In genomic region chr1:225923692-225924555, GRCh38 we compare ENCODE assay signal across 8 cellular contexts. TPM values are rescaled to one million over a fixed set of nuclear protein-coding genes. Genes with fewer than 3 reads are reported as not detected.
DNase-seq lines count a peak whose midpoint lies in the region; ATAC-seq and TF ChIP-seq lines count a peak whose summit lies in the region.

Gene PYCR2 (minus strand): TSS chr1:225924250. CDS start chr1:225924110, 140 bp downstream.

- H3K4me1 Mint-ChIP-seq in dendritic cell treated with granulocyte-macrophage colony-stimulating factor and Interleukin-4, amounts not matched to agents 40 ng/mL and 50 ng/mL, for 4 days (ENCODE audit: low read depth): peaks cover 49% of the 10 kb centered on the region

- H3K4me2 ChIP-seq in BLaER1 treated with 17β-estradiol and CSF1 and Interleukin-3, amounts not matched to agents 10 nM and 100 nM: peak within 1 kb of the TSS; percentile 92 to 100 (median 96)

- intact Hi-C loops in dendritic cell treated with granulocyte-macrophage colony-stimulating factor and Interleukin-4, amounts not matched to agents 40 ng/mL and 50 ng/mL, for 4 days (cut with micrococcal nuclease): loop anchor here (2.0 to 5.0 kb wide), 2 partner anchors 43 to 457 kb away; no protein-coding TSS in a partner anchor

- no peaks in the 10 kb centered on the region for H3K27me3 ChIP-seq in BLaER1 treated with 17β-estradiol and CSF1 and Interleukin-3, amounts not matched to agents 10 nM and 100 nM
- no peaks in the 10 kb centered on the region for H3K27me3 ChIP-seq in liver (ENCODE audit: control insufficient read depth in 4 of 4, insufficient read depth in 4 of 4, low read length in 3 of 4)

- under 1% methylated on average over 80 of the region's 80 CpGs for WGBS in liver

- peak within 1 kb of the TSS; percentile 91 to 100 (median 96) for H3K27ac ChIP-seq in BLaER1 treated with 17β-estradiol and CSF1 and Interleukin-3, amounts not matched to agents 10 nM and 100 nM
- peak within 1 kb of the TSS; percentile 85 to 88 for H3K27ac ChIP-seq in liver (ENCODE audit: low read depth in 1 of 2, low read length in 2 of 2)

- TF ChIP-seq RAD21 in liver (IDR thresholded peaks at IDR 0.05): peak in 1 of 2 donors; percentile 22

- H3K9me3 Mint-ChIP-seq in dendritic cell treated with granulocyte-macrophage colony-stimulating factor and Interleukin-4, amounts not matched to agents 40 ng/mL and 50 ng/mL, for 4 days: no peaks in the 10 kb centered on the region

- no peak for TF ChIP-seq CTCF in liver (IDR thresholded peaks at IDR 0.05; ENCODE audit: low read depth, low read length, missing input control)

- peak; percentile 96 for DNase-seq in NCI-H748 (lab: John Stamatoyannopoulos, UW; ENCODE audit: unreplicated experiment)
- peak; percentile 92 for DNase-seq in activated CD4-positive, alpha-beta T cell treated with anti-CD3 and anti-CD28 coated beads, Interleukin-2, amount 50 U/mL, for 1 hour
- peak; percentile 94 for DNase-seq in stimulated activated CD4-positive, alpha-beta T cell treated with anti-CD3 and anti-CD28 coated beads, Interleukin-4, amount 100 ng/mL, for 24 hours

- peaks cover 49% of the 10 kb centered on the region for H3K36me3 Mint-ChIP-seq in dendritic cell treated with granulocyte-macrophage colony-stimulating factor and Interleukin-4, amounts not matched to agents 40 ng/mL and 50 ng/mL, for 4 days (ENCODE audit: low read depth)

- H4K20me1 ChIP-seq in BLaER1 treated with 17β-estradiol and CSF1 and Interleukin-3, amounts not matched to agents 10 nM and 100 nM: peaks cover 0 to 21% (median 0%) of the 10 kb centered on the region in 11 experiments; a peak in 4 of 22 replicates

- peak within 1 kb of the TSS; percentile 85 for H3K4me3 Mint-ChIP-seq in dendritic cell treated with granulocyte-macrophage colony-stimulating factor and Interleukin-4, amounts not matched to agents 40 ng/mL and 50 ng/mL, for 4 days

- H3K36me3 ChIP-seq in BLaER1 treated with 17β-estradiol and CSF1 and Interleukin-3, amounts not matched to agents 10 nM and 100 nM: peaks cover 17 to 37% (median 33%) of the 10 kb centered on the region in 11 experiments
- peaks cover 0 to 13% (median 6%) of the 10 kb centered on the region in 4 donors for H3K36me3 ChIP-seq in liver (ENCODE audit: control insufficient read depth in 4 of 4, insufficient read depth in 3 of 4, low read depth in 1 of 4, low read length in 3 of 4)

- ATAC-seq in GM19351 (IDR thresholded peaks at IDR 0.05; ENCODE audit: unreplicated experiment): peak; percentile 97
- peak; percentile 97 for ATAC-seq in HG03521 (IDR thresholded peaks at IDR 0.05; ENCODE audit: unreplicated experiment)

- peak within 1 kb of the TSS; percentile 68 to 97 (median 86) for H3K4me3 ChIP-seq in BLaER1 treated with 17β-estradiol and CSF1 and Interleukin-3, amounts not matched to agents 10 nM and 100 nM
- H3K4me3 ChIP-seq in liver (ENCODE audit: low read depth in 1 of 3, low read length in 3 of 3): peak within 1 kb of the TSS; percentile 80 to 96 (median 92)

- peaks cover 50 to 61% (median 57%) of the 10 kb centered on the region in 10 experiments for H3K4me1 ChIP-seq in BLaER1 treated with 17β-estradiol and CSF1 and Interleukin-3, amounts not matched to agents 10 nM and 100 nM
- H3K4me1 ChIP-seq in liver (ENCODE audit: control insufficient read depth in 4 of 4, insufficient read depth in 4 of 4, low read length in 3 of 4): peaks cover 2 to 15% (median 7%) of the 10 kb centered on the region in 4 donors

- H3K27me3 Mint-ChIP-seq in dendritic cell treated with granulocyte-macrophage colony-stimulating factor and Interleukin-4, amounts not matched to agents 40 ng/mL and 50 ng/mL, for 4 days: no peaks in the 10 kb centered on the region

- peak within 1 kb of the TSS; percentile 92 to 100 (median 95) for H3K9ac ChIP-seq in BLaER1 treated with 17β-estradiol and CSF1 and Interleukin-3, amounts not matched to agents 10 nM and 100 nM
- peak within 1 kb of the TSS; percentile 75 to 96 for H3K9ac ChIP-seq in liver (ENCODE audit: low read depth in 1 of 2, low read length in 2 of 2)

- H3K27ac Mint-ChIP-seq in dendritic cell treated with granulocyte-macrophage colony-stimulating factor and Interleukin-4, amounts not matched to agents 40 ng/mL and 50 ng/mL, for 4 days: peak within 1 kb of the TSS; percentile 91

- H3K9me3 ChIP-seq in BLaER1 treated with 17β-estradiol and CSF1 and Interleukin-3, amounts not matched to agents 10 nM and 100 nM (replicated peaks in 1 of 11): no peaks in the 10 kb centered on the region
- no peaks in the 10 kb centered on the region for H3K9me3 ChIP-seq in liver (ENCODE audit: control insufficient read depth in 4 of 4, low read length in 3 of 4)

TF ChIP-seq in liver, 16 proteins besides CTCF, POLR2A, EP300 and RAD21:
- peak; percentile 55 for TF ChIP-seq REST (IDR thresholded peaks at IDR 0.05)
- TF ChIP-seq HNF4A (conservative IDR thresholded peaks at IDR 0.05): no peak
- TF ChIP-seq GABPA (IDR thresholded peaks at IDR 0.05 in 1 of 2, conservative IDR thresholded peaks at IDR 0.05 in 1 of 2): peak; percentile 55 to 81
- peak in 1 of 2 donors; percentile 30 for TF ChIP-seq EGR1 (IDR thresholded peaks at IDR 0.05; ENCODE audit: low read depth in 2 of 2)
- TF ChIP-seq SP1 (IDR thresholded peaks at IDR 0.05): peak; percentile 79
- peak; percentile 7 for TF ChIP-seq TAF1 (conservative IDR thresholded peaks at IDR 0.05)
- TF ChIP-seq FOXA2 (IDR thresholded peaks at IDR 0.05): no peak
- TF ChIP-seq FOXA1 (IDR thresholded peaks at IDR 0.05): no peak
- no peak for TF ChIP-seq ZBTB33 (IDR thresholded peaks at IDR 0.05)
- TF ChIP-seq JUND (IDR thresholded peaks at IDR 0.05): no peak
- TF ChIP-seq MAX (IDR thresholded peaks at IDR 0.05): no peak
- peak in 1 of 2 donors; percentile 11 for TF ChIP-seq RXRA (IDR thresholded peaks at IDR 0.05)
- no peak for TF ChIP-seq ATF3 (IDR thresholded peaks at IDR 0.05)
- no peak for TF ChIP-seq HNF4G (IDR thresholded peaks at IDR 0.05)
- no peak for TF ChIP-seq NR2F2 (IDR thresholded peaks at IDR 0.05)
- peak; percentile 84 for TF ChIP-seq YY1 (IDR thresholded peaks at IDR 0.05)
TF ChIP-seq in liver: peak in this region for 7.

RNA-seq across cellular contexts. Expression of gene PYCR2, which starts in this region (rescaled TPM):
- total RNA-seq in liver: 10 to 100 TPM; 26.9 to 39.0 TPM
- 10 to 100 TPM; 16.8 to 41.0 TPM for polyA plus RNA-seq in liver

Comparison
In these comparisons a context has a peak if more than half of its experiments do, and no peak if none do; other contexts are left out.
1. Peak in every context shown above with its lines: DNase-seq, ATAC-seq, H3K4me3 ChIP-seq and H3K27ac ChIP-seq.